1 cellular context compared by ENCODE assay signal in the genomic region with DNA sequence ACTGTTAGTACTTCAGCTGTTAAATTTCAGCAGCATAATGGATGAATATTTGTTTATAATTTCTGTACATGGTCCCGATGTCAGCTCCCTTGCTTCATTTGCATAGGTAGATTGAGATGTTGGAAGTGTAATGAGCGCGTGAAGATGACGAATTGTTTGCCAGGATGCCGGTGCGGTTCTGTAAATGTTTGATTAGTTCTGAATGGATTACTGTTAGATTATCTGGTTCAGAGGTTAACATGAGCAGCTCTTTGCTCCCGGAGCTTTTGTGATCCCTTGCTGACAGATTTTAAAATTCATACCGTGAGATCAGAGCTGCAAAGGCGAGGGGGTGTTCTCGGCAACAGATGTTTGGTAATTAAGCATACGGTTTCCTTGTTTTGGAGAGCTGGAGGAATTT.
TF ChIP-seq lines count a peak whose summit lies in the region.

No MANE protein-coding gene starts in this region.

TF ChIP-seq in H1, 55 proteins besides CTCF, POLR2A, EP300 and RAD21 (continued from another document):
- TF ChIP-seq RNF2 (IDR thresholded peaks at IDR 0.05; ENCODE audit: borderline replicate concordance, low read depth, low read length, missing control alignments, poor library complexity, severe bottlenecking) (no peak), GTF2F1 (IDR thresholded peaks at IDR 0.05; ENCODE audit: borderline replicate concordance, low read depth, low read length) (no peak), GABPA (IDR thresholded peaks at IDR 0.05; ENCODE audit: borderline replicate concordance, insufficient read depth, low read length) (no peak)
